In genomic region chr16:35731341-35732040, GRCh38 we compare ENCODE assay signal across 23 cellular contexts.
"Had no signal": no experiment of that assay in that cellular context is flagged by ENCODE, and none has a peak within 500 bp of the region (broad histone marks: within the 10 kb centered on the region; RNA-seq: fewer than 3 reads in every experiment).

No MANE protein-coding gene starts in this region.

- H3K4me1 ChIP-seq: lower lobe of right lung, parathyroid adenoma, psoas muscle, right lobe of liver, tibial nerve, uterus had no signal

- H3K27me3 ChIP-seq: hepatocyte, right lobe of liver, tibial nerve, uterus had no signal

- H3K9me3 ChIP-seq: psoas muscle, right lobe of liver had no signal

- DNase-seq: kidney glomerular epithelial cell; left cardiac atrium; lower lobe of right lung; mammary epithelial cell; mesenchymal stem cell; naive thymus-derived CD8-positive, alpha-beta T cell; nucleus accumbens; psoas muscle; right lobe of liver; stimulated activated CD4-positive, alpha-beta T cell treated with anti-CD3 and anti-CD28 coated beads, Interleukin-1b, Interleukin-23, amount 100 ng/mL, for 48 hours; stimulated activated CD4-positive, alpha-beta T cell treated with anti-CD3 and anti-CD28 coated beads, Interleukin-2, amount 100 ng/mL, for 48 hours; stimulated activated CD4-positive, alpha-beta T cell treated with anti-CD3 and anti-CD28 coated beads, Interleukin-4, amount 100 ng/mL, for 4 hours; stimulated activated CD8-positive, alpha-beta memory T cell treated with anti-CD3 and anti-CD28 coated beads, Interleukin-4, amount 100 ng/mL, for 48 hours; stimulated activated naive CD4-positive, alpha-beta T cell treated with Interleukin-2 at 50 U/mL for 16 hours; stimulated activated naive CD8-positive, alpha-beta T cell treated with anti-CD3 and anti-CD28 coated beads, Interleukin-15, amount 100 ng/mL, for 72 hours; substantia nigra; uterus had no signal

- ATAC-seq: left cardiac atrium; left lobe of liver; lower lobe of right lung; naive thymus-derived CD8-positive, alpha-beta T cell; right lobe of liver; stimulated activated memory B cell treated with anti-CD40 and anti-IgM and Interleukin-4, amounts not matched to agents 10 μg/mL and 1 μg/mL and 100 μg/mL, for 72 hours; stimulated activated naive CD8-positive, alpha-beta T cell treated with anti-CD3 and anti-CD28 coated beads, Interleukin-15, amount 100 ng/mL, for 72 hours had no signal

- H3K36me3 ChIP-seq: lower lobe of right lung, right lobe of liver, tibial nerve, uterus had no signal

- H3K4me3 ChIP-seq: hepatocyte, lower lobe of right lung, psoas muscle, right lobe of liver, smooth muscle cell, tibial nerve, uterus had no signal

- H3K27ac ChIP-seq: hepatocyte, lower lobe of right lung, parathyroid adenoma, psoas muscle, right lobe of liver, tibial nerve, uterus had no signal
